28 cellular contexts compared by ENCODE assay signal in genomic region chr4:77264826-77265225, GRCh38.
"Had no signal": no experiment of that assay in that cellular context is flagged by ENCODE, and none has a peak within 500 bp of the region (broad histone marks: within the 10 kb centered on the region; RNA-seq: fewer than 3 reads in every experiment).

No MANE protein-coding gene starts in this region.

- DNase-seq: activated CD4-positive, alpha-beta T cell treated with anti-CD3 and anti-CD28 coated beads, Interleukin-2, amount 10 ng/mL, durations not matched to agents 7 days and 5 days; activated CD4-positive, CD25-positive, alpha-beta regulatory T cell treated with anti-CD3 and anti-CD28 coated beads, Interleukin-2, amount 50 U/mL, for 72 hours; activated CD8-positive, alpha-beta memory T cell treated with anti-CD3 and anti-CD28 coated beads, Interleukin-2, amount 10 ng/mL, durations not matched to agents 7 days and 5 days; activated CD8-positive, alpha-beta T cell treated with anti-CD3 and anti-CD28 coated beads for 36 hours; activated gamma-delta T cell treated with Interleukin-2 at 50 U/mL for 16 hours; activated T-cell treated with anti-CD3 and anti-CD28 coated beads for 4 hours; anterior cingulate cortex; body of pancreas; caudate nucleus; effector memory CD8-positive, alpha-beta T cell; esophagus squamous epithelium; heart right ventricle; islet precursor cell; left colon; mesenchymal stem cell; nephron progenitor cell; right cardiac atrium; stimulated activated CD4-positive, alpha-beta T cell treated with anti-CD3 and anti-CD28 coated beads, Interleukin-1b, Interleukin-23, amount 100 ng/mL, for 48 hours; stimulated activated naive CD8-positive, alpha-beta T cell treated with anti-CD3 and anti-CD28 coated beads, Interleukin-15, amount 100 ng/mL, for 72 hours; uterus; WERI-Rb-1 had no signal

- H2AFZ ChIP-seq: parathyroid adenoma had no signal

- ATAC-seq: activated CD8-positive, alpha-beta memory T cell treated with anti-CD3 and anti-CD28 coated beads, Interleukin-2, amount 10 ng/mL, durations not matched to agents 7 days and 5 days; activated CD8-positive, alpha-beta T cell treated with anti-CD3 and anti-CD28 coated beads for 36 hours; body of pancreas; effector memory CD8-positive, alpha-beta T cell; heart right ventricle; left colon; right cardiac atrium; stimulated activated naive CD8-positive, alpha-beta T cell treated with anti-CD3 and anti-CD28 coated beads, Interleukin-15, amount 100 ng/mL, for 72 hours had no signal

- H3K9me3 ChIP-seq: body of pancreas, uterus had no signal

- H3K36me3 Mint-ChIP-seq: activated CD8-positive, alpha-beta memory T cell treated with anti-CD3 and anti-CD28 coated beads, Interleukin-2, amount 10 ng/mL, durations not matched to agents 7 days and 5 days; activated naive CD4-positive, alpha-beta T cell treated with anti-CD3 and anti-CD28 coated beads, Interleukin-2, amount 50 U/mL, for 24 hours had no signal

- H3K36me3 ChIP-seq: esophagus squamous epithelium, heart right ventricle, suprapubic skin, tibial nerve, uterus, WERI-Rb-1 had no signal

- H3K4me1 ChIP-seq: body of pancreas, esophagus squamous epithelium, heart right ventricle, parathyroid adenoma, suprapubic skin, tibial nerve, uterus had no signal

- H3K4me3 Mint-ChIP-seq: activated CD4-positive, alpha-beta T cell treated with anti-CD3 and anti-CD28 coated beads, Interleukin-2, amount 10 ng/mL, durations not matched to agents 7 days and 5 days; activated CD8-positive, alpha-beta memory T cell treated with anti-CD3 and anti-CD28 coated beads, Interleukin-2, amount 10 ng/mL, durations not matched to agents 7 days and 5 days; activated CD8-positive, alpha-beta T cell treated with anti-CD3 and anti-CD28 coated beads for 36 hours; activated naive CD4-positive, alpha-beta T cell treated with anti-CD3 and anti-CD28 coated beads, Interleukin-2, amount 50 U/mL, for 24 hours; effector memory CD8-positive, alpha-beta T cell; nephron progenitor cell; stimulated activated naive CD8-positive, alpha-beta T cell treated with anti-CD3 and anti-CD28 coated beads, Interleukin-15, amount 100 ng/mL, for 72 hours had no signal

- H3K27ac Mint-ChIP-seq: activated CD4-positive, alpha-beta T cell treated with anti-CD3 and anti-CD28 coated beads, Interleukin-2, amount 10 ng/mL, durations not matched to agents 7 days and 5 days; activated CD8-positive, alpha-beta memory T cell treated with anti-CD3 and anti-CD28 coated beads, Interleukin-2, amount 10 ng/mL, durations not matched to agents 7 days and 5 days; activated CD8-positive, alpha-beta T cell treated with anti-CD3 and anti-CD28 coated beads for 36 hours; activated naive CD4-positive, alpha-beta T cell treated with anti-CD3 and anti-CD28 coated beads, Interleukin-2, amount 50 U/mL, for 24 hours; effector memory CD8-positive, alpha-beta T cell; nephron progenitor cell; stimulated activated naive CD8-positive, alpha-beta T cell treated with anti-CD3 and anti-CD28 coated beads, Interleukin-15, amount 100 ng/mL, for 72 hours had no signal

- H3K27ac ChIP-seq: body of pancreas, esophagus squamous epithelium, heart right ventricle, parathyroid adenoma, skin epidermis, suprapubic skin, tibial nerve, uterus, WERI-Rb-1 had no signal

- H3K9me3 Mint-ChIP-seq: activated naive CD4-positive, alpha-beta T cell treated with anti-CD3 and anti-CD28 coated beads, Interleukin-2, amount 50 U/mL, for 24 hours had no signal

- H3K27me3 Mint-ChIP-seq: activated CD8-positive, alpha-beta memory T cell treated with anti-CD3 and anti-CD28 coated beads, Interleukin-2, amount 10 ng/mL, durations not matched to agents 7 days and 5 days; stimulated activated naive CD8-positive, alpha-beta T cell treated with anti-CD3 and anti-CD28 coated beads, Interleukin-15, amount 100 ng/mL, for 72 hours had no signal

- H3K4me1 Mint-ChIP-seq: activated CD4-positive, alpha-beta T cell treated with anti-CD3 and anti-CD28 coated beads, Interleukin-2, amount 10 ng/mL, durations not matched to agents 7 days and 5 days; activated CD8-positive, alpha-beta memory T cell treated with anti-CD3 and anti-CD28 coated beads, Interleukin-2, amount 10 ng/mL, durations not matched to agents 7 days and 5 days; activated naive CD4-positive, alpha-beta T cell treated with anti-CD3 and anti-CD28 coated beads, Interleukin-2, amount 50 U/mL, for 24 hours; nephron progenitor cell; stimulated activated naive CD8-positive, alpha-beta T cell treated with anti-CD3 and anti-CD28 coated beads, Interleukin-15, amount 100 ng/mL, for 72 hours had no signal

- H3K4me3 ChIP-seq: body of pancreas, esophagus squamous epithelium, heart right ventricle, skin epidermis, suprapubic skin, tibial nerve, uterus had no signal

- H3K9ac ChIP-seq: parathyroid adenoma had no signal

- FAIRE-seq: endothelial cell of umbilical vein, TTC549 had no signal

- H3K79me2 ChIP-seq: parathyroid adenoma had no signal

- H3K27me3 ChIP-seq: body of pancreas, esophagus squamous epithelium, heart right ventricle, suprapubic skin, tibial nerve, uterus had no signal
